ENCODE assay signal across 29 cellular contexts in the genomic region with DNA sequence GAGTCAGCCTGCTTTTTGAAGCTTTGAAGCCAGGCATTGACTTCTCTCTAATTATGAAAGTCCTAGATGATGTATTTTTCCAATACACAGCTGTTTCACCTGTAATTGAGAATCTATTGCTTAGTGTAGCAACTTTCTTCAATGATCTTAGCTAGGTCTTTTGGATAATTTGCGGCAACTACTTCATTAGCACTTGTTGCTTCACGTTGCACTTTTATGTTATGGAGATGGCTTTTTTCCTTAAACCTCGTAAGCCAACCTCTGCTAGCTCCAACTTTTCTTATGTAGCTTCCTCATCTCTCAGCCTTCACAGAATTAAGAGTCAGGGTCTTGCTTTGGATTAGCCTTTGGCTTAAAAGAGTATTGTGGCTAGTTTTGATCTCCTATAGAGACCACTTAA.
"Had no signal": no experiment of that assay in that cellular context is flagged by ENCODE, and none has a peak within 500 bp of the region (broad histone marks: within the 10 kb centered on the region; RNA-seq: fewer than 3 reads in every experiment).

No MANE protein-coding gene starts in this region.

- H3K27ac Mint-ChIP-seq: nephron; progenitor cell of endocrine pancreas; stimulated activated memory B cell treated with anti-CD40 and anti-IgM and Interleukin-4, amounts not matched to agents 10 μg/mL and 1 μg/mL and 100 μg/mL, for 72 hours; type B pancreatic cell had no signal

- H3K9me3 Mint-ChIP-seq: natural killer cell; nephron; stimulated activated memory B cell treated with anti-CD40 and anti-IgM and Interleukin-4, amounts not matched to agents 10 μg/mL and 1 μg/mL and 100 μg/mL, for 72 hours had no signal

- H3K27me3 ChIP-seq: ovary, right lobe of liver, sigmoid colon, suprapubic skin, testis, tibial artery, transverse colon, upper lobe of right lung, uterus had no signal

- H3K36me3 ChIP-seq: ovary, right lobe of liver, transverse colon, uterus had no signal

- H3K36me3 Mint-ChIP-seq: natural killer cell had no signal

- H3K27ac ChIP-seq: ovary, parathyroid adenoma, psoas muscle, right lobe of liver, sigmoid colon, suprapubic skin, testis, tibial artery, transverse colon, upper lobe of right lung, uterus had no signal

- H2AFZ ChIP-seq: parathyroid adenoma had no signal

- H3K9me3 ChIP-seq: ovary, psoas muscle, right lobe of liver, sigmoid colon, suprapubic skin, testis, tibial artery, transverse colon, upper lobe of right lung, uterus had no signal

- ATAC-seq: naive thymus-derived CD4-positive, alpha-beta T cell; natural killer cell; psoas muscle; right cardiac atrium; right lobe of liver; stimulated activated memory B cell treated with anti-CD40 and anti-IgM and Interleukin-4, amounts not matched to agents 10 μg/mL and 1 μg/mL and 100 μg/mL, for 72 hours; stimulated activated naive CD8-positive, alpha-beta T cell treated with anti-CD3 and anti-CD28 coated beads, Interleukin-15, amount 100 ng/mL, for 72 hours; stimulated activated naive CD8-positive, alpha-beta T cell treated with anti-CD3 and anti-CD28 coated beads, Interleukin-15, Interleukin-2, amounts not matched to agents 100 U/mL and 50 U/mL, for 24 hours; upper lobe of right lung had no signal

- H3K4me3 Mint-ChIP-seq: naive thymus-derived CD4-positive, alpha-beta T cell; natural killer cell; nephron; stimulated activated memory B cell treated with anti-CD40 and anti-IgM and Interleukin-4, amounts not matched to agents 10 μg/mL and 1 μg/mL and 100 μg/mL, for 72 hours; stimulated activated naive CD8-positive, alpha-beta T cell treated with anti-CD3 and anti-CD28 coated beads, Interleukin-15, amount 100 ng/mL, for 72 hours; type B pancreatic cell had no signal

- H3K4me3 ChIP-seq: ovary, psoas muscle, right lobe of liver, sigmoid colon, suprapubic skin, testis, tibial artery, transverse colon, upper lobe of right lung, uterus had no signal

- H3K9ac ChIP-seq: parathyroid adenoma had no signal

- H3K4me1 ChIP-seq: parathyroid adenoma, psoas muscle, right lobe of liver, sigmoid colon, suprapubic skin, testis, uterus had no signal

- DNase-seq: naive thymus-derived CD4-positive, alpha-beta T cell; natural killer cell; occipital lobe; ovary; posterior cingulate gyrus; psoas muscle; right cardiac atrium; right lobe of liver; sigmoid colon; small intestine; stimulated activated CD4-positive, alpha-beta T cell treated with anti-CD3 and anti-CD28 coated beads, Interleukin-15, amount 100 ng/mL, for 24 hours; stimulated activated CD4-positive, alpha-beta T cell treated with anti-CD3 and anti-CD28 coated beads, Interleukin-4, amount 100 ng/mL, for 1 hour; stimulated activated CD4-positive, alpha-beta T cell treated with anti-CD3 and anti-CD28 coated beads, Interleukin-4, amount 100 ng/mL, for 4 hours; stimulated activated CD8-positive, alpha-beta memory T cell treated with anti-CD3 and anti-CD28 coated beads, Interleukin-4, amount 100 ng/mL, for 48 hours; stimulated activated naive CD4-positive, alpha-beta T cell; stimulated activated naive CD8-positive, alpha-beta T cell treated with anti-CD3 and anti-CD28 coated beads, Interleukin-15, amount 100 ng/mL, for 72 hours; stimulated activated naive CD8-positive, alpha-beta T cell treated with anti-CD3 and anti-CD28 coated beads, Interleukin-15, Interleukin-2, amounts not matched to agents 100 U/mL and 50 U/mL, for 24 hours; substantia nigra; testis; tibial artery; transverse colon; upper lobe of right lung; uterus had no signal

- H3K27me3 Mint-ChIP-seq: naive thymus-derived CD4-positive, alpha-beta T cell; progenitor cell of endocrine pancreas; stimulated activated memory B cell treated with anti-CD40 and anti-IgM and Interleukin-4, amounts not matched to agents 10 μg/mL and 1 μg/mL and 100 μg/mL, for 72 hours; stimulated activated naive CD8-positive, alpha-beta T cell treated with anti-CD3 and anti-CD28 coated beads, Interleukin-15, amount 100 ng/mL, for 72 hours; type B pancreatic cell had no signal
